ENCODE assay signal across 12 cellular contexts in the genomic region with DNA sequence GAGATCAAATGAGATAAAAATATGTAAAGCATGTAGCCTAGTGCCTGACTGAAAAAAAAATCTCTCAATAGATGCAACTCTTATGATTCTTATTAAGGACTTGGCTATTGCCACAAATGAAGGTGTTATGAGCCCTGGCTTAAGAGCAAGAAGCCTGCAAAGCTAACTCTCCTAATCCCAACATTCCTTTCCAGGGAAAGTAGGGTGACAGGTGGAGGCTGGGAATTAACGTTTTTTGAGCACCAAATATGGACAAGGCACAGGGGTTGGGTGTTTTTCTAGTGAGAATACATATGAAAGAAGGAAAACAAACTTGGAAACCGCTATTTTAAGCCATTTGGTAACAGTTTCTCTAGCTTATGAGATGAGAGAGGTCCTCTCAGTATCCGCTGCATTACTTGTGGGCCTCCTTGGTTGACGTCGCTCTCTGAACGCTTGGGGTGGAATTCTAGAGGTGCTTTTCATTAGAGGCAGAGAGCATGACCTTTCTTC. TPM values are rescaled to one million over a fixed set of nuclear protein-coding genes. Genes with fewer than 3 reads are reported as not detected.
DNase-seq lines count a peak whose midpoint lies in the region; ATAC-seq and TF ChIP-seq lines count a peak whose summit lies in the region.
"Had no signal": no experiment of that assay in that cellular context is flagged by ENCODE, and none has a peak within 500 bp of the region (broad histone marks: within the 10 kb centered on the region; RNA-seq: fewer than 3 reads in every experiment).

No MANE protein-coding gene starts in this region.

- H3K79me2 ChIP-seq in trophoblast cell (ENCODE audit: control insufficient read depth, insufficient read depth, low read length, poor library complexity) = no peaks in the 10 kb centered on the region

- H4K91ac ChIP-seq in trophoblast cell (ENCODE audit: low read depth, low read length) = no peak overlapping the region

- no peak overlapping the region for H2BK12ac ChIP-seq in trophoblast cell (ENCODE audit: low read length)

- CTCF ChIA-PET in Panc1 (lab: Charles Lee) = no interaction called here

- H3K27me3 ChIP-seq in Panc1 (ENCODE audit: control insufficient read depth, insufficient read depth, low read length) (no peaks in the 10 kb centered on the region), trophoblast cell (ENCODE audit: insufficient read depth, low read length) (no peaks in the 10 kb centered on the region)
- H3K27me3 ChIP-seq in effector memory CD4-positive, alpha-beta T cell (replicated peaks; ENCODE audit: control insufficient read depth, insufficient read depth, low read length, poor library complexity, severe bottlenecking) = no peaks in the 10 kb centered on the region

- H3K23ac ChIP-seq in trophoblast cell (ENCODE audit: low read length) = no peak overlapping the region

- H3K14ac ChIP-seq in trophoblast cell (ENCODE audit: low read length) = no peak overlapping the region

- H3K27ac ChIP-seq in Panc1 (ENCODE audit: low read length) = peak overlapping the region; percentile 77; the same call in 1 of the 2 replicates
- peak overlapping the region; percentile 100 for H3K27ac ChIP-seq in effector memory CD4-positive, alpha-beta T cell (ENCODE audit: insufficient read depth, low read length, poor library complexity, severe bottlenecking)
- H3K27ac ChIP-seq in trophoblast cell (ENCODE audit: low read depth, low read length) = no peak overlapping the region
- H3K27ac ChIP-seq: 22Rv1 had no signal

- H3K18ac ChIP-seq in trophoblast cell (ENCODE audit: low read length) = no peak overlapping the region

- no peak overlapping the region for H2BK5ac ChIP-seq in trophoblast cell (ENCODE audit: low read depth, low read length, poor library complexity)

- H3K4me1 ChIP-seq in Panc1 (ENCODE audit: control insufficient read depth, insufficient read depth, low read length) (peaks cover 9% of the 10 kb centered on the region), trophoblast cell (ENCODE audit: control insufficient read depth in 1 of 2, insufficient read depth in 2 of 2, low read length in 2 of 2) (peaks cover 6 to 11% of the 10 kb centered on the region in 2 experiments)
- peaks cover 22% of the 10 kb centered on the region for H3K4me1 ChIP-seq in effector memory CD4-positive, alpha-beta T cell (ENCODE audit: control insufficient read depth, insufficient read depth, low read length, poor library complexity, severe bottlenecking)

- POLR2A ChIA-PET in Panc1 (lab: Charles Lee) = no interaction called here

- H3K9ac ChIP-seq in trophoblast cell (ENCODE audit: low read length) = no peak overlapping the region

- H4K12ac ChIP-seq in trophoblast cell (ENCODE audit: low read depth, low read length) = no peak overlapping the region

- no peak for TF ChIP-seq CTCF in Panc1 (IDR thresholded peaks at IDR 0.05)

- in situ Hi-C loops in Panc1 (cut with HindIII; ENCODE audit: low pct_unique_long_range_greater_than_20kb, low sequenced_read_pairs) = no loop called here

- H2AFZ ChIP-seq in trophoblast cell (ENCODE audit: insufficient read depth, low read length, poor library complexity) = no peak overlapping the region

- no peak for ATAC-seq in Panc1

- no CpG with 5 or more reads among the region's 6 CpGs for WGBS in trophoblast cell (ENCODE audit: extremely low coverage, insufficient coverage, insufficient read length)

- no peak overlapping the region for H4K8ac ChIP-seq in trophoblast cell (ENCODE audit: low read depth, low read length)

- H3K79me1 ChIP-seq in trophoblast cell (ENCODE audit: low read length) = peaks cover 3% of the 10 kb centered on the region

- no peak overlapping the region for H3K4me2 ChIP-seq in trophoblast cell (ENCODE audit: low read length)

- H3K9me3 ChIP-seq in Panc1 (ENCODE audit: control insufficient read depth, insufficient read depth, low read depth, low read length) = no peaks in the 10 kb centered on the region
- H3K9me3 ChIP-seq in effector memory CD4-positive, alpha-beta T cell (ENCODE audit: control insufficient read depth, low read length) = no peaks in the 10 kb centered on the region
- H3K9me3 ChIP-seq in trophoblast cell (ENCODE audit: insufficient read depth, low read depth, low read length) = no peaks in the 10 kb centered on the region

- no peak overlapping the region for H3K4ac ChIP-seq in trophoblast cell (ENCODE audit: low read depth, low read length)

- no peaks in the 10 kb centered on the region for H3K36me3 ChIP-seq in Panc1 (ENCODE audit: control insufficient read depth, insufficient read depth, low read length)
- no peaks in the 10 kb centered on the region for H3K36me3 ChIP-seq in effector memory CD4-positive, alpha-beta T cell (ENCODE audit: control insufficient read depth, insufficient read depth, low read length)
- H3K36me3 ChIP-seq in trophoblast cell (ENCODE audit: control insufficient read depth in 1 of 2, insufficient read depth in 2 of 2, low read length in 2 of 2) = no peaks in the 10 kb centered on the region

- intact Hi-C loops in Panc1 (cut with micrococcal nuclease; ENCODE audit: unreplicated experiment) = no loop called here

- DNase-seq in NCI-H82 (lab: John Stamatoyannopoulos, UW) (peak; percentile 49), NCI-H82 treated with DMSO at 0.1 percent for 48 hours (lab: John Stamatoyannopoulos, UW; ENCODE audit: unreplicated experiment) (no peak), Panc1 (ENCODE audit: low read depth, low spot score) (no peak), SIG-M5 treated with dmso at 0.1 percent for 504 hours (lab: John Stamatoyannopoulos, UW; ENCODE audit: unreplicated experiment) (no peak), trophoblast cell (no peak)
- DNase-seq in effector memory CD4-positive, alpha-beta T cell = no peak
- DNase-seq in stimulated activated naive CD4-positive, alpha-beta T cell (lab: John Stamatoyannopoulos, UW) = peak in 5 of 6 experiments; percentile 21 to 63 (median 44)
- DNase-seq in activated CD4-positive, CD25-positive, alpha-beta regulatory T cell treated with anti-CD3 and anti-CD28 coated beads, Interleukin-2, amount 50 U/mL, for 72 hours = no peak
- DNase-seq: NCI-H774, occipital lobe had no signal

- BruUV-seq in Panc1 (replicated peaks; lab: Mats Ljungman, UMichigan) = no TSS peak

- H2BK120ac ChIP-seq in trophoblast cell (ENCODE audit: insufficient read depth, low read length, poor library complexity) = no peak overlapping the region

- no peak overlapping the region for H3K4me3 ChIP-seq in Panc1 (ENCODE audit: low read depth in 2 of 2, low read length in 2 of 2)
- peak overlapping the region; percentile 87 for H3K4me3 ChIP-seq in effector memory CD4-positive, alpha-beta T cell (ENCODE audit: insufficient read depth, low read depth, low read length, poor library complexity, severe bottlenecking)
- no peak overlapping the region for H3K4me3 ChIP-seq in trophoblast cell (ENCODE audit: low read depth, low read length)

- no peak overlapping the region for H2AK5ac ChIP-seq in trophoblast cell (ENCODE audit: low read length)

RNA-seq across cellular contexts. Expression of gene RHOH, which starts 2.4 kb away (rescaled TPM):
- total RNA-seq in Panc1 (2021; ENCODE audit: unreplicated experiment) = 1.2 TPM
- 0.29 TPM for polyA plus RNA-seq in Panc1 (2012; ENCODE audit: insufficient read length)
- polyA plus RNA-seq in trophoblast cell (2013) = 0.15 and 0.22 TPM in 2 replicates
- total RNA-seq: endothelial cell of umbilical vein had no signal
- polyA plus RNA-seq: endothelial cell of umbilical vein had no signal

Comparison
In these comparisons a context has a peak if more than half of its experiments do, and no peak if none do; other contexts are left out.
1. DNase-seq: peak in NCI-H82 (single experiment) and stimulated activated naive CD4-positive, alpha-beta T cell (5 of 6); none in NCI-H82 treated with DMSO at 0.1 percent for 48 hours (single experiment), Panc1 (single experiment), effector memory CD4-positive, alpha-beta T cell (0 of 3), activated CD4-positive, CD25-positive, alpha-beta regulatory T cell treated with anti-CD3 and anti-CD28 coated beads, Interleukin-2, amount 50 U/mL, for 72 hours (single experiment), SIG-M5 treated with dmso at 0.1 percent for 504 hours (single experiment) and trophoblast cell (0 of 2).